In the genomic region with DNA sequence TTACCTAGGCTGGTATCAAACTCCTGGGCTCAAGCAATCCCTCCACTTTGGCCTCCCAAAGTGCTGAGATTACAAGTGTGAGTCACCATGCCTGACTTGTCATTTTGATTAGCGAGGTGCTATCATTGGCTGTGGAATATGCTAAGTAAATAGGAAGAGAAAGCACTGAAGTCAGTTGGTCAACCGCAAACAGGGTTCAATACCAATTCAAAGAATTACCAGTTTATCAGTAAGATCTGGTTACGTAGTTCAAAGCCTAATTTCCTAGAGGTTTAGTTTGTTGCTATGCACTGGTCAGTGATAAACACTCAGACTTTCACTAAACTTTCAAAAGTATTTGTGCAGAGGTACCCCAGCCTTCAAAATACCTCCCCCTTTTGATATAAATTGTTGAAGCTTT, we compare ENCODE assay signal across 18 cellular contexts. TPM values are rescaled to one million over a fixed set of nuclear protein-coding genes. Genes with fewer than 3 reads are reported as not detected.
A peak's percentile ranks its signal among the peaks of the same experiment; 100 is the strongest.
DNase-seq lines count a peak whose midpoint lies in the region; ATAC-seq and TF ChIP-seq lines count a peak whose summit lies in the region.
"Had no signal": no experiment of that assay in that cellular context is flagged by ENCODE, and none has a peak within 500 bp of the region (broad histone marks: within the 10 kb centered on the region; RNA-seq: fewer than 3 reads in every experiment).

No MANE protein-coding gene starts in this region.

- intact Hi-C loops in naive thymus-derived CD4-positive, alpha-beta T cell (cut with micrococcal nuclease): no loop called here

- peak; percentile 23 for ATAC-seq in naive thymus-derived CD4-positive, alpha-beta T cell
- no peak for ATAC-seq in HG02870 (IDR thresholded peaks at IDR 0.05; ENCODE audit: unreplicated experiment)

- no peak overlapping the region for H3K4me3 Mint-ChIP-seq in naive thymus-derived CD4-positive, alpha-beta T cell

- H3K27me3 Mint-ChIP-seq in naive thymus-derived CD4-positive, alpha-beta T cell: no peaks in the 10 kb centered on the region

- peaks cover 14% of the 10 kb centered on the region for H3K36me3 ChIP-seq in brain microvascular endothelial cell (replicated peaks)
- H3K36me3 ChIP-seq in naive thymus-derived CD4-positive, alpha-beta T cell (ENCODE audit: control insufficient read depth in 2 of 3, insufficient read depth in 3 of 3, low read length in 3 of 3): peaks cover 0 to 17% (median 0%) of the 10 kb centered on the region in 3 experiments

- in situ Hi-C loops in brain microvascular endothelial cell (cut with HindIII; ENCODE audit: low pct_ligation_motif_present, low sequenced_read_pairs): no loop called here

- H3K9me3 ChIP-seq in naive thymus-derived CD4-positive, alpha-beta T cell (ENCODE audit: control insufficient read depth in 2 of 3, low read length in 3 of 3): no peaks in the 10 kb centered on the region
- H3K9me3 ChIP-seq: sigmoid colon had no signal

- no peak overlapping the region for H3K27ac ChIP-seq in brain microvascular endothelial cell
- H3K27ac ChIP-seq in naive thymus-derived CD4-positive, alpha-beta T cell (ENCODE audit: low read depth, low read length): no peak overlapping the region
- H3K27ac ChIP-seq: 22Rv1, sigmoid colon had no signal

- peaks cover 21 to 24% of the 10 kb centered on the region in 2 donors for H3K4me1 ChIP-seq in naive thymus-derived CD4-positive, alpha-beta T cell (ENCODE audit: control insufficient read depth in 2 of 2, insufficient read depth in 2 of 2, low read length in 2 of 2)
- H3K4me1 ChIP-seq: sigmoid colon had no signal

- no peak overlapping the region for H3K27ac Mint-ChIP-seq in naive thymus-derived CD4-positive, alpha-beta T cell

- CTCF ChIA-PET in naive thymus-derived CD4-positive, alpha-beta T cell (lab: Charles Lee): interaction anchor here (0.7 to 1.1 kb wide), 2 partner anchors 116 to 587 kb away, joined by 3 read pairs; no protein-coding TSS in a partner anchor

- no peaks in the 10 kb centered on the region for H3K27me3 ChIP-seq in brain microvascular endothelial cell (replicated peaks)
- no peaks in the 10 kb centered on the region for H3K27me3 ChIP-seq in naive thymus-derived CD4-positive, alpha-beta T cell (ENCODE audit: control insufficient read depth in 2 of 2, insufficient read depth in 2 of 2, low read length in 2 of 2)
- H3K27me3 ChIP-seq: sigmoid colon had no signal

- TF ChIP-seq CTCF in brain microvascular endothelial cell (IDR thresholded peaks at IDR 0.05; ENCODE audit: low read depth, low read length, missing control alignments): no peak

- DNase-seq in DMS53 (lab: John Stamatoyannopoulos, UW) (peak; percentile 9), DMS53 treated with DMSO at 0.1 percent for 48 hours (lab: John Stamatoyannopoulos, UW; ENCODE audit: unreplicated experiment) (no peak), OCI-M1 (lab: John Stamatoyannopoulos, UW) (peak; percentile 68), brain microvascular endothelial cell (peak; percentile 15), DMS79 treated with DMSO at 0.1 percent for 48 hours (lab: John Stamatoyannopoulos, UW) (no peak), NCI-H2227 (lab: John Stamatoyannopoulos, UW; ENCODE audit: unreplicated experiment) (no peak)
- no peak for DNase-seq in naive thymus-derived CD4-positive, alpha-beta T cell
- DNase-seq: activated CD4-positive, alpha-beta T cell treated with anti-CD3 and anti-CD28 coated beads, Interleukin-2, amount 50 U/mL, for 48 hours; activated effector memory CD4-positive, alpha-beta T cell treated with Interleukin-2 at 50 U/mL for 16 hours; aorta; dermis blood vessel endothelial cell; NCI-H510A; sigmoid colon; stimulated activated naive CD4-positive, alpha-beta T cell treated with Interleukin-2 at 50 U/mL for 16 hours; T-helper 9 cell had no signal

- H3K36me3 Mint-ChIP-seq in naive thymus-derived CD4-positive, alpha-beta T cell: peaks cover 6 to 32% (median 15%) of the 10 kb centered on the region in 5 donors

- no peaks in the 10 kb centered on the region for H3K9me3 Mint-ChIP-seq in naive thymus-derived CD4-positive, alpha-beta T cell

- H3K4me3 ChIP-seq in brain microvascular endothelial cell (ENCODE audit: low read depth, low read length): no peak overlapping the region
- H3K4me3 ChIP-seq in naive thymus-derived CD4-positive, alpha-beta T cell (ENCODE audit: low read length): no peak overlapping the region
- H3K4me3 ChIP-seq: lung, sigmoid colon had no signal

- H3K4me1 Mint-ChIP-seq in naive thymus-derived CD4-positive, alpha-beta T cell: peaks cover 19 to 48% (median 31%) of the 10 kb centered on the region in 7 donors

- POLR2A ChIA-PET in naive thymus-derived CD4-positive, alpha-beta T cell (lab: Charles Lee): interaction anchor here (0.6 kb wide), 1 partner anchor 31 kb away, joined by 5 read pairs; no protein-coding TSS in a partner anchor

RNA-seq across cellular contexts. Expression of a gene that starts 29.5 kb away (rescaled TPM):
- 10 to 100 TPM; 21.0 to 52.7 (median 33.8) TPM for total RNA-seq in naive thymus-derived CD4-positive, alpha-beta T cell
- polyA plus RNA-seq in naive thymus-derived CD4-positive, alpha-beta T cell: 10 to 100 TPM; 15.5 to 21.4 TPM

RNA-seq across cellular contexts. Expression of a gene that starts 29.5 kb away (rescaled TPM):
- 10 to 100 TPM in 2 of 5 experiments, 1 to 10 TPM in 3; 5.4 to 16.0 (median 7.9) TPM for total RNA-seq in naive thymus-derived CD4-positive, alpha-beta T cell
- 1 to 10 TPM in 1 of 2 donors, under 1 TPM in 1; 0.60 to 1.1 TPM for polyA plus RNA-seq in naive thymus-derived CD4-positive, alpha-beta T cell

RNA-seq across cellular contexts. Expression of a gene that starts 46.3 kb away (rescaled TPM):
- total RNA-seq in naive thymus-derived CD4-positive, alpha-beta T cell: 10 to 100 TPM; 27.1 to 86.1 (median 46.4) TPM
- 10 to 100 TPM; 37.4 to 59.3 TPM for polyA plus RNA-seq in naive thymus-derived CD4-positive, alpha-beta T cell

Comparison
In these comparisons a context has a peak if more than half of its experiments do, and no peak if none do; other contexts are left out.
1. DNase-seq: peak in DMS53 (single experiment), OCI-M1 (single experiment) and brain microvascular endothelial cell (single experiment); none in DMS53 treated with DMSO at 0.1 percent for 48 hours (single experiment), naive thymus-derived CD4-positive, alpha-beta T cell (0 of 9), DMS79 treated with DMSO at 0.1 percent for 48 hours (single experiment) and NCI-H2227 (single experiment).